In genomic region chr9:34957492-34958410, GRCh38 we compare ENCODE assay signal across 8 cellular contexts. TPM values are rescaled to one million over a fixed set of nuclear protein-coding genes. Genes with fewer than 3 reads are reported as not detected.
DNase-seq lines count a peak whose midpoint lies in the region; ATAC-seq, FAIRE-seq and TF ChIP-seq lines count a peak whose summit lies in the region.

Gene PHF24 (plus strand): TSS chr9:34958285. CDS start chr9:34971299, 13,014 bp downstream.

- H3K9me2 ChIP-seq in OCI-LY1 (ENCODE audit: low read depth, low read length): no peaks in the 10 kb centered on the region

- 43% methylated on average over 3 of the region's 116 CpGs for WGBS in HepG2 (ENCODE audit: low lambda C conversion rate)

- in situ Hi-C loops in HepG2 (cut with HindIII; ENCODE audit: extremely low pct_ligation_motif_present, low pct_unique_long_range_greater_than_20kb): no loop called here

- H3K79me2 ChIP-seq in OCI-LY1 (ENCODE audit: insufficient read depth, low read length) (no peaks in the 10 kb centered on the region), HepG2 (ENCODE audit: insufficient read depth, low read length) (no peaks in the 10 kb centered on the region)

- intact Hi-C loops in HepG2 (cut with micrococcal nuclease; ENCODE audit: unreplicated experiment): no loop called here

- no peak within 1 kb of the TSS for H3K27ac Mint-ChIP-seq in stimulated activated naive B cell treated with anti-CD40 and anti-IgM and Interleukin-4, amounts not matched to agents 10 μg/mL and 1 μg/mL and 100 μg/mL, for 72 hours

- H3K4me1 ChIP-seq in OCI-LY1 (ENCODE audit: insufficient read depth, low read length, severe bottlenecking): no peaks in the 10 kb centered on the region
- H3K4me1 ChIP-seq in HepG2 (ENCODE audit: insufficient read depth, low read length): no peaks in the 10 kb centered on the region; the same call in 1 of the 2 replicates

- TF ChIP-seq CTCF in GM10266 (IDR thresholded peaks at IDR 0.05; ENCODE audit: control insufficient read depth, insufficient read depth, low read depth, missing control alignments): peak; percentile 26
- no peak for TF ChIP-seq CTCF in OCI-LY1 (IDR thresholded peaks at IDR 0.05; ENCODE audit: low read length)
- TF ChIP-seq CTCF in cardiac fibroblast (IDR thresholded peaks at IDR 0.05; ENCODE audit: low read depth, low read length): no peak
- TF ChIP-seq CTCF in HepG2 (CRISPR knock-in tag; IDR thresholded peaks at IDR 0.05): no peak

- H3K4me3 ChIP-seq in OCI-LY1 (ENCODE audit: low read depth, low read length, poor library complexity, severe bottlenecking) (no peak within 1 kb of the TSS), cardiac fibroblast (replicated peaks in 1 of 2; ENCODE audit: low read depth in 2 of 2, low read length in 2 of 2) (peak within 1 kb of the TSS; percentile 9 to 22), HepG2 (replicated peaks in 1 of 3; ENCODE audit: insufficient read depth in 1 of 3, low read depth in 2 of 3, low read length in 3 of 3) (peak within 1 kb of the TSS; percentile 21 to 59 (median 34); a peak in 4 of 6 replicates)

- H3K4me2 ChIP-seq in OCI-LY1 (ENCODE audit: low read length): peak within 1 kb of the TSS; percentile 46; the same call in 1 of the 2 replicates
- peak within 1 kb of the TSS; percentile 62 for H3K4me2 ChIP-seq in HepG2 (ENCODE audit: low read depth, low read length)

- no peak for TF ChIP-seq POLR2A in HepG2 (IDR thresholded peaks at IDR 0.05; ENCODE audit: insufficient read depth in 1 of 2, low read depth in 2 of 2, low read length in 2 of 2)

- TF ChIP-seq EP300 in HepG2 (IDR thresholded peaks at IDR 0.05; ENCODE audit: low read depth in 2 of 2, low read length in 2 of 2): no peak
- no peak for TF ChIP-seq EP300 in HepG2 (CRISPR knock-in tag; IDR thresholded peaks at IDR 0.05; ENCODE audit: borderline replicate concordance)

- DNase-seq in GM10266 (ENCODE audit: extremely low spot score) (peak; percentile 34), cardiac fibroblast (ENCODE audit: low read depth in 2 of 2) (peak in 1 of 2 donors; percentile 16), HepG2 (ENCODE audit: low spot score) (no peak), NCI-H2029 (lab: John Stamatoyannopoulos, UW) (no peak)
- DNase-seq in stimulated activated naive B cell treated with anti-CD40 and anti-IgM and Interleukin-4, amounts not matched to agents 10 μg/mL and 1 μg/mL and 100 μg/mL, for 72 hours: no peak

- CTCF ChIA-PET in HepG2 (lab: Yijun Ruan, JAX; ENCODE audit: low intra/inter-chr PET ratio, low total read pairs): no interaction called here

- H3K4me3 Mint-ChIP-seq in stimulated activated naive B cell treated with anti-CD40 and anti-IgM and Interleukin-4, amounts not matched to agents 10 μg/mL and 1 μg/mL and 100 μg/mL, for 72 hours: peak within 1 kb of the TSS; percentile 39 to 64

- TF ChIP-seq RAD21 in HepG2 (CRISPR knock-in tag; IDR thresholded peaks at IDR 0.05): no peak

- no TSS peak for BruUV-seq in HepG2 (replicated peaks; lab: Mats Ljungman, UMichigan)

- H3K27ac ChIP-seq in OCI-LY1 (ENCODE audit: low read depth, low read length, poor library complexity, severe bottlenecking) (no peak within 1 kb of the TSS), HepG2 (ENCODE audit: extremely low read length, insufficient read depth, low read length) (no peak within 1 kb of the TSS)

- H3K9me3 ChIP-seq in OCI-LY1 (ENCODE audit: low read length) (no peaks in the 10 kb centered on the region), HepG2 (ENCODE audit: low read length) (no peaks in the 10 kb centered on the region)

- POLR2A ChIA-PET in HepG2 (lab: Yijun Ruan, JAX): no interaction called here

- H3K9me3 Mint-ChIP-seq in stimulated activated naive B cell treated with anti-CD40 and anti-IgM and Interleukin-4, amounts not matched to agents 10 μg/mL and 1 μg/mL and 100 μg/mL, for 72 hours: no peaks in the 10 kb centered on the region

- H4K20me1 ChIP-seq in OCI-LY1 (ENCODE audit: insufficient read depth, low read length) (no peaks in the 10 kb centered on the region), HepG2 (ENCODE audit: insufficient read depth, low read length) (no peaks in the 10 kb centered on the region)

- peaks cover 41 to 67% of the 10 kb centered on the region in 2 donors for H3K27me3 Mint-ChIP-seq in stimulated activated naive B cell treated with anti-CD40 and anti-IgM and Interleukin-4, amounts not matched to agents 10 μg/mL and 1 μg/mL and 100 μg/mL, for 72 hours

- no peak for FAIRE-seq in HepG2 (lab: Jason Lieb, UNC)

- ATAC-seq in HepG2 (peak; percentile 94), HG03175 (IDR thresholded peaks at IDR 0.05; ENCODE audit: unreplicated experiment) (no peak), HG02678 (IDR thresholded peaks at IDR 0.05; ENCODE audit: unreplicated experiment) (no peak)
- ATAC-seq in stimulated activated naive B cell treated with anti-CD40 and anti-IgM and Interleukin-4, amounts not matched to agents 10 μg/mL and 1 μg/mL and 100 μg/mL, for 72 hours (replicated peaks): peak; percentile 66 to 70

- H3K9ac ChIP-seq in OCI-LY1 (ENCODE audit: low read length) (no peak within 1 kb of the TSS), HepG2 (ENCODE audit: insufficient read depth, low read depth, low read length) (no peak within 1 kb of the TSS)

- H3K27me3 ChIP-seq in OCI-LY1 (ENCODE audit: insufficient read depth, low read length) (no peaks in the 10 kb centered on the region), HepG2 (ENCODE audit: control insufficient read depth in 1 of 2, insufficient read depth in 2 of 2, low read length in 2 of 2) (peaks cover 3 to 25% of the 10 kb centered on the region in 2 experiments)

- H3K36me3 Mint-ChIP-seq in stimulated activated naive B cell treated with anti-CD40 and anti-IgM and Interleukin-4, amounts not matched to agents 10 μg/mL and 1 μg/mL and 100 μg/mL, for 72 hours: no peaks in the 10 kb centered on the region

- H3F3A ChIP-seq in OCI-LY1 (ENCODE audit: insufficient read depth, low read length): no peaks in the 10 kb centered on the region

- H2AFZ ChIP-seq in OCI-LY1 (ENCODE audit: low read length): no peak within 1 kb of the TSS
- H2AFZ ChIP-seq in HepG2 (ENCODE audit: low read length): no peak within 1 kb of the TSS

- H3K4me1 Mint-ChIP-seq in stimulated activated naive B cell treated with anti-CD40 and anti-IgM and Interleukin-4, amounts not matched to agents 10 μg/mL and 1 μg/mL and 100 μg/mL, for 72 hours: peaks cover 10 to 14% of the 10 kb centered on the region in 2 donors

- no peaks in the 10 kb centered on the region for H3K36me3 ChIP-seq in OCI-LY1 (ENCODE audit: insufficient read depth, low read length)
- H3K36me3 ChIP-seq in HepG2 (replicated peaks in 1 of 2; ENCODE audit: control insufficient read depth in 1 of 2, insufficient read depth in 2 of 2, low read length in 2 of 2): no peaks in the 10 kb centered on the region

TF ChIP-seq in HepG2, 621 proteins besides CTCF, POLR2A, EP300 and RAD21:
- TF ChIP-seq BHLHE40 (IDR thresholded peaks at IDR 0.05; ENCODE audit: low read length): 0 out of 2 replicates have a peak, but pooled peaks have one; percentile 10
- TF ChIP-seq SIX1 (CRISPR knock-in tag; IDR thresholded peaks at IDR 0.05; ENCODE audit: borderline replicate concordance): no peak
- no peak for TF ChIP-seq ZBTB20 (CRISPR knock-in tag; IDR thresholded peaks at IDR 0.05; ENCODE audit: borderline replicate concordance, low read depth)
- TF ChIP-seq EZH2 (conservative IDR thresholded peaks at IDR 0.05; ENCODE audit: low read depth, low read length): 0 out of 2 replicates have a peak, but pooled peaks have one; percentile 44
- TF ChIP-seq HES4 (CRISPR knock-in tag; IDR thresholded peaks at IDR 0.05; ENCODE audit: borderline replicate concordance): no peak
- peak; percentile 64 for TF ChIP-seq FOSL2 (CRISPR knock-in tag; IDR thresholded peaks at IDR 0.05)
- no peak for TF ChIP-seq REPIN1 (CRISPR knock-in tag; IDR thresholded peaks at IDR 0.05; ENCODE audit: borderline replicate concordance, low read depth)

RNA-seq across cellular contexts. Expression of gene PHF24, which starts in this region (rescaled TPM):
- total RNA-seq in HepG2 (2016; rRNA removed; fragmentation: Illumina TruSeq; extraction: Trizol): not detected in 2 replicates
- total RNA-seq in HepG2 (2016; cell fraction: cytosol; rRNA removed; fragmentation: Illumina TruSeq; extraction: Trizol; ENCODE audit: low read depth): not detected in 2 replicates
- not detected in 2 replicates for total RNA-seq in HepG2 (2016; cell fraction: insoluble cytoplasmic fraction; rRNA removed; fragmentation: Illumina TruSeq; extraction: Trizol)
- not detected in 2 replicates for total RNA-seq in HepG2 (2016; cell fraction: membrane; rRNA removed; fragmentation: Illumina TruSeq; extraction: Trizol)
- not detected in 2 replicates for total RNA-seq in HepG2 (2016; cell fraction: nucleus; rRNA removed; fragmentation: Illumina TruSeq; extraction: Trizol)
- polyA plus RNA-seq in HepG2 (2011; rRNA removed): 0.05 TPM in 1 of 2 replicates, not detected in the other
- not detected in 2 replicates for polyA plus RNA-seq in HepG2 (2011; cell fraction: cytosol; rRNA removed)
- polyA plus RNA-seq in HepG2 (2011; cell fraction: nucleus; rRNA removed): not detected in 2 replicates
- not detected in 2 replicates for polyA plus RNA-seq in HepG2 (2012)
- not detected in 2 replicates for polyA plus RNA-seq in HepG2 (2016; cell fraction: cytosol; fragmentation: Illumina TruSeq; extraction: Trizol; ENCODE audit: low read depth)
- polyA plus RNA-seq in HepG2 (2016; cell fraction: insoluble cytoplasmic fraction; fragmentation: Illumina TruSeq; extraction: Trizol; ENCODE audit: low read depth): not detected in 2 replicates
- polyA plus RNA-seq in HepG2 (2016; cell fraction: membrane; fragmentation: Illumina TruSeq; extraction: Trizol; ENCODE audit: low read depth): not detected in 2 replicates
- polyA plus RNA-seq in HepG2 (2016; cell fraction: nucleus; fragmentation: Illumina TruSeq; extraction: Trizol; ENCODE audit: insufficient read depth, low read depth): not detected in 2 replicates
- 0.10 TPM in 1 of 2 replicates, not detected in the other for polyA minus RNA-seq in HepG2 (2011; rRNA and poly(A)+ RNA removed; ENCODE audit: low replicate concordance)
- polyA minus RNA-seq in HepG2 (2011; cell fraction: cytosol; rRNA and poly(A)+ RNA removed): not detected in 2 replicates
- polyA minus RNA-seq in HepG2 (2011; cell fraction: nucleus; rRNA and poly(A)+ RNA removed): not detected in 2 replicates

Comparison
In these comparisons a context has a peak if more than half of its experiments do, and no peak if none do; other contexts are left out.
1. Peak in ATAC-seq, H3K4me3 ChIP-seq and H3K4me2 ChIP-seq in HepG2; RNA of the gene not detected or under 1 TPM.
2. ATAC-seq: peak in stimulated activated naive B cell treated with anti-CD40 and anti-IgM and Interleukin-4, amounts not matched to agents 10 μg/mL and 1 μg/mL and 100 μg/mL, for 72 hours (2 of 2); none in HG03175 (single experiment) and HG02678 (single experiment).